In genomic region chrX:2756534-2756933, GRCh38 we compare ENCODE assay signal across 1 cellular context.
TF ChIP-seq lines count a peak whose summit lies in the region.

No MANE protein-coding gene starts in this region.

TF ChIP-seq in HepG2, 621 proteins besides CTCF, POLR2A, EP300 and RAD21 (continued from another document):
- TF ChIP-seq ARID4A (CRISPR knock-in tag; IDR thresholded peaks at IDR 0.05; ENCODE audit: borderline replicate concordance) (no peak), ZMYM2 (CRISPR knock-in tag; IDR thresholded peaks at IDR 0.05) (no peak)
